In the genomic region with DNA sequence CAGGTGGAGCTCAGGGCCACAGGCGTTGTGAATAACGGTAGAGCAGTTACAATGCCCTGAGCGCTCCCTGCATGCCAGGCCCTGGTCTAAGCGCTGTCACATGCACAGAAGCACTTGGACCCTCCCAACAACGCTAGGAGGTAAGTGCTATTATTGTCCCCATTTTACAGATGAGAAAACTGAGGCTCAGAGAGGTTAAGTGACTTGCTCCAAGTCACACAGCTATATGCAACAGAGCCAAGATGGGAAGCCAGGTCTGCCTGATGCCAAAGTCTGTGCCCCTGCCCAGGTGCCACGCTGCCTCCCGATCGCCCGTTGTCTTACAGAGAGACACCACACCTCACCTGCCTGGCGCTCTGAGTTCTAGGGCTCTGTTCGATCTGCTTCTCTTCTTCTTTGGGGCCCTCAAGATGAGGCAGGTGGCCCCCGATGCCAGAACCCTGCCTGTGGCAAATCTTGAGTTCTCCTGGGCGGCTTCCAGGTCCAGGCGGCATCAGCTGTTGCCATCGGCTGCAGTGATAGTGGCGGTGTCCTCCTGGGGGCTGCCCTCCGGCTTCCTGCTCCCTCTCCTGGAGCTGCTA, we compare ENCODE assay signal across 30 cellular contexts.
"Had no signal": no experiment of that assay in that cellular context is flagged by ENCODE, and none has a peak within 500 bp of the region (broad histone marks: within the 10 kb centered on the region; RNA-seq: fewer than 3 reads in every experiment).

No MANE protein-coding gene starts in this region.

- H3K4me3 Mint-ChIP-seq: activated CD4-positive, alpha-beta memory T cell treated with anti-CD3 and anti-CD28 coated beads, Interleukin-2, amount 10 ng/mL, durations not matched to agents 7 days and 5 days; activated CD8-positive, alpha-beta memory T cell treated with anti-CD3 and anti-CD28 coated beads, Interleukin-2, amount 10 ng/mL, durations not matched to agents 7 days and 5 days; activated naive CD4-positive, alpha-beta T cell treated with anti-CD3 and anti-CD28 coated beads, Interleukin-2, amount 10 ng/mL, durations not matched to agents 7 days and 5 days; activated naive CD8-positive, alpha-beta T cell; activated naive CD8-positive, alpha-beta T cell treated with anti-CD3 and anti-CD28 coated beads, Interleukin-2, amount 50 U/mL, for 24 hours had no signal

- H3K27me3 ChIP-seq: brain microvascular endothelial cell, MG63 had no signal

- H3K9me3 ChIP-seq: MG63 had no signal

- H3K9me3 Mint-ChIP-seq: activated CD4-positive, alpha-beta memory T cell treated with anti-CD3 and anti-CD28 coated beads, Interleukin-2, amount 10 ng/mL, durations not matched to agents 7 days and 5 days; activated naive CD4-positive, alpha-beta T cell treated with anti-CD3 and anti-CD28 coated beads, Interleukin-2, amount 10 ng/mL, durations not matched to agents 7 days and 5 days; activated naive CD8-positive, alpha-beta T cell treated with anti-CD3 and anti-CD28 coated beads, Interleukin-2, amount 50 U/mL, for 24 hours had no signal

- H3K27me3 Mint-ChIP-seq: activated CD4-positive, alpha-beta memory T cell treated with anti-CD3 and anti-CD28 coated beads, Interleukin-2, amount 10 ng/mL, durations not matched to agents 7 days and 5 days; activated CD8-positive, alpha-beta memory T cell treated with anti-CD3 and anti-CD28 coated beads, Interleukin-2, amount 10 ng/mL, durations not matched to agents 7 days and 5 days; activated naive CD4-positive, alpha-beta T cell treated with anti-CD3 and anti-CD28 coated beads, Interleukin-2, amount 10 ng/mL, durations not matched to agents 7 days and 5 days; activated naive CD8-positive, alpha-beta T cell; activated naive CD8-positive, alpha-beta T cell treated with anti-CD3 and anti-CD28 coated beads, Interleukin-2, amount 50 U/mL, for 24 hours had no signal

- DNase-seq: activated CD4-positive, alpha-beta memory T cell treated with anti-CD3 and anti-CD28 coated beads, Interleukin-2, amount 10 ng/mL, durations not matched to agents 7 days and 5 days; activated CD4-positive, alpha-beta T cell treated with anti-CD3 and anti-CD28 coated beads for 1 hour; activated CD4-positive, alpha-beta T cell treated with anti-CD3 and anti-CD28 coated beads for 48 hours; activated CD4-positive, CD25-positive, alpha-beta regulatory T cell; activated CD8-positive, alpha-beta memory T cell treated with anti-CD3 and anti-CD28 coated beads for 24 hours; activated CD8-positive, alpha-beta memory T cell treated with anti-CD3 and anti-CD28 coated beads, Interleukin-2, amount 10 ng/mL, durations not matched to agents 7 days and 5 days; activated CD8-positive, alpha-beta memory T cell treated with anti-CD3 and anti-CD28 coated beads, Interleukin-2, amount 50 U/mL, for 48 hours; activated effector memory CD4-positive, alpha-beta T cell treated with Interleukin-2 at 50 U/mL for 16 hours; activated naive CD4-positive, alpha-beta T cell treated with anti-CD3 and anti-CD28 coated beads, Interleukin-2, amount 10 ng/mL, durations not matched to agents 7 days and 5 days; activated naive CD8-positive, alpha-beta T cell treated with anti-CD3 and anti-CD28 coated beads, Interleukin-2, amount 50 U/mL, for 24 hours; activated T-cell treated with anti-CD3 and anti-CD28 coated beads, Interleukin-2, amount 50 U/mL, for 48 hours; brain microvascular endothelial cell; central memory CD4-positive, alpha-beta T cell; Kasumi-1; MG63; NCI-H1092; NCI-H146; NCI-H187; NCI-H2029 treated with DMSO at 0.1 percent for 48 hours; NCI-H2107; NCI-H2171; NCI-H510A; NCI-H526; NCI-H748 treated with DMSO at 0.1 percent for 48 hours; Right ventricle myocardium superior; SW 1271; T-helper 1 cell; T1000; WERI-Rb-1 had no signal

- H3K27ac ChIP-seq: brain microvascular endothelial cell had no signal

- H3K4me3 ChIP-seq: MG63 had no signal

- H3K27ac Mint-ChIP-seq: activated CD4-positive, alpha-beta memory T cell treated with anti-CD3 and anti-CD28 coated beads, Interleukin-2, amount 10 ng/mL, durations not matched to agents 7 days and 5 days; activated CD8-positive, alpha-beta memory T cell treated with anti-CD3 and anti-CD28 coated beads, Interleukin-2, amount 10 ng/mL, durations not matched to agents 7 days and 5 days; activated naive CD4-positive, alpha-beta T cell treated with anti-CD3 and anti-CD28 coated beads, Interleukin-2, amount 10 ng/mL, durations not matched to agents 7 days and 5 days; activated naive CD8-positive, alpha-beta T cell; activated naive CD8-positive, alpha-beta T cell treated with anti-CD3 and anti-CD28 coated beads, Interleukin-2, amount 50 U/mL, for 24 hours had no signal

- H3K4me1 Mint-ChIP-seq: activated CD4-positive, alpha-beta memory T cell treated with anti-CD3 and anti-CD28 coated beads, Interleukin-2, amount 10 ng/mL, durations not matched to agents 7 days and 5 days; activated CD8-positive, alpha-beta memory T cell treated with anti-CD3 and anti-CD28 coated beads, Interleukin-2, amount 10 ng/mL, durations not matched to agents 7 days and 5 days; activated naive CD4-positive, alpha-beta T cell treated with anti-CD3 and anti-CD28 coated beads, Interleukin-2, amount 10 ng/mL, durations not matched to agents 7 days and 5 days; activated naive CD8-positive, alpha-beta T cell treated with anti-CD3 and anti-CD28 coated beads, Interleukin-2, amount 50 U/mL, for 24 hours had no signal

- ATAC-seq: activated CD8-positive, alpha-beta memory T cell treated with anti-CD3 and anti-CD28 coated beads, Interleukin-2, amount 10 ng/mL, durations not matched to agents 7 days and 5 days; activated naive CD8-positive, alpha-beta T cell treated with anti-CD3 and anti-CD28 coated beads, Interleukin-2, amount 50 U/mL, for 24 hours had no signal
